23 cellular contexts compared by ENCODE assay signal in genomic region chr5:93575466-93575865, GRCh38. TPM values are rescaled to one million over a fixed set of nuclear protein-coding genes. Genes with fewer than 3 reads are reported as not detected.
DNase-seq lines count a peak whose midpoint lies in the region; ATAC-seq and TF ChIP-seq lines count a peak whose summit lies in the region.
"Had no signal": no experiment of that assay in that cellular context is flagged by ENCODE, and none has a peak within 500 bp of the region (broad histone marks: within the 10 kb centered on the region; RNA-seq: fewer than 3 reads in every experiment).

No MANE protein-coding gene starts in this region.

- no peak overlapping the region for H2BK120ac ChIP-seq in IMR-90 (ENCODE audit: low read depth, low read length)

- H3K4me2 ChIP-seq in IMR-90 (ENCODE audit: low read depth, low read length): peak overlapping the region; percentile 76

- dilution Hi-C loops in IMR-90 (cut with HindIII; ENCODE audit: low sequenced_read_pairs, unreplicated experiment): no loop called here

- H2AFZ ChIP-seq in IMR-90 (replicated peaks; ENCODE audit: low read length, poor library complexity): no peak overlapping the region

- peaks cover 0 to 29% (median 16%) of the 10 kb centered on the region in 5 experiments for H3K9me3 Mint-ChIP-seq in brain
- no peaks in the 10 kb centered on the region for H3K9me3 Mint-ChIP-seq in neural crest cell
- H3K9me3 Mint-ChIP-seq: activated B cell treated with CpG ODN at 0.5 μM for 24 hours; activated naive CD4-positive, alpha-beta T cell treated with anti-CD3 and anti-CD28 coated beads, Interleukin-2, amount 10 ng/mL, durations not matched to agents 7 days and 5 days; CD4-positive, alpha-beta T cell had no signal

- DNase-seq in IMR-90: no peak
- no peak for DNase-seq in neural crest cell (ENCODE audit: low read depth, low spot score)
- no peak for DNase-seq in uterus
- no peak for DNase-seq in NCI-H2227 (lab: John Stamatoyannopoulos, UW; ENCODE audit: unreplicated experiment)
- no peak for DNase-seq in putamen (ENCODE audit: low spot score)
- DNase-seq in NCI-H187 (lab: John Stamatoyannopoulos, UW): no peak
- DNase-seq: activated B cell treated with CpG ODN at 0.5 μM for 24 hours; activated naive CD4-positive, alpha-beta T cell treated with anti-CD3 and anti-CD28 coated beads, Interleukin-2, amount 10 ng/mL, durations not matched to agents 7 days and 5 days; caudate nucleus; CD4-positive, alpha-beta T cell; dermis blood vessel endothelial cell; islet precursor cell; NCI-H1105; NCI-H2029; NCI-H446; PC-3; SHP77 treated with DMSO at 0.1 percent for 48 hours; stimulated activated CD4-positive, alpha-beta T cell treated with anti-CD3 and anti-CD28 coated beads, Interleukin-1b, Interleukin-23, amount 100 ng/mL, for 48 hours had no signal

- no peak overlapping the region for H3K23ac ChIP-seq in IMR-90 (ENCODE audit: low read depth, low read length)

- no peak overlapping the region for H4K5ac ChIP-seq in IMR-90 (ENCODE audit: low read depth, low read length)

- H3K4ac ChIP-seq in IMR-90 (ENCODE audit: low read depth, low read length): no peak overlapping the region

- no peak overlapping the region for H3K18ac ChIP-seq in IMR-90 (ENCODE audit: low read depth, low read length)

- H3K4me1 Mint-ChIP-seq in brain (peaks cover 75% of the 10 kb centered on the region), neural crest cell (peaks cover 76% of the 10 kb centered on the region)

- no peak for ATAC-seq in IMR-90 (ENCODE audit: low read depth)
- ATAC-seq: PC-3 had no signal

- H3K9me1 ChIP-seq in IMR-90 (ENCODE audit: insufficient read depth, low read length): no peaks in the 10 kb centered on the region

- H3K36me3 Mint-ChIP-seq in brain: peaks cover 31% of the 10 kb centered on the region
- peaks cover 6% of the 10 kb centered on the region for H3K36me3 Mint-ChIP-seq in neural crest cell (ENCODE audit: low read depth)
- H3K36me3 Mint-ChIP-seq: activated naive CD4-positive, alpha-beta T cell treated with anti-CD3 and anti-CD28 coated beads, Interleukin-2, amount 10 ng/mL, durations not matched to agents 7 days and 5 days had no signal

- H3K27ac Mint-ChIP-seq in brain (peak overlapping the region in 4 of 5 experiments; percentile 89 to 99 (median 97)), neural crest cell (ENCODE audit: unreplicated experiment) (peak overlapping the region; percentile 14)
- H3K27ac Mint-ChIP-seq: activated B cell treated with CpG ODN at 0.5 μM for 24 hours; activated naive CD4-positive, alpha-beta T cell treated with anti-CD3 and anti-CD28 coated beads, Interleukin-2, amount 10 ng/mL, durations not matched to agents 7 days and 5 days; CD4-positive, alpha-beta T cell had no signal

- no peak overlapping the region for H2BK5ac ChIP-seq in IMR-90 (ENCODE audit: low read depth, low read length, poor library complexity, severe bottlenecking)

- no peaks in the 10 kb centered on the region for H4K20me1 ChIP-seq in IMR-90 (ENCODE audit: insufficient read depth, low read length)

- H4K91ac ChIP-seq in IMR-90 (ENCODE audit: insufficient read depth, low read depth, low read length): no peak overlapping the region

- H3K27me3 ChIP-seq in IMR-90 (ENCODE audit: control insufficient read depth, insufficient read depth, low read length) (no peaks in the 10 kb centered on the region), uterus (no peaks in the 10 kb centered on the region)

- CTCF ChIA-PET in IMR-90 (lab: Yijun Ruan, JAX): no interaction called here

- no peak for TF ChIP-seq RAD21 in IMR-90 (IDR thresholded peaks at IDR 0.05; ENCODE audit: low read length)

- POLR2A ChIA-PET in IMR-90 (lab: Charles Lee; ENCODE audit: unreplicated experiment): no interaction called here

- H3K56ac ChIP-seq in IMR-90 (ENCODE audit: extremely low read depth, insufficient read depth, low read length): no peak overlapping the region

- intact Hi-C loops in IMR-90 (cut with micrococcal nuclease) (loop anchor here (2.0 to 5.0 kb wide), 2 partner anchors 73 to 738 kb away; no protein-coding TSS in a partner anchor), uterus (cut with DNase I; ENCODE audit: low total_unique reads) (loop anchor here (5.0 kb wide), 1 partner anchor 43 kb away; no protein-coding TSS in a partner anchor)

- no peak overlapping the region for H2BK15ac ChIP-seq in IMR-90 (ENCODE audit: low read depth, low read length)

- H3K36me3 ChIP-seq in IMR-90 (ENCODE audit: control insufficient read depth, insufficient read depth, low read length) (peaks cover 17% of the 10 kb centered on the region), uterus (no peaks in the 10 kb centered on the region)

- no peak overlapping the region for H2BK20ac ChIP-seq in IMR-90 (ENCODE audit: low read depth, low read length)

- H3K27ac ChIP-seq in IMR-90 (ENCODE audit: insufficient read depth, low read length): no peak overlapping the region
- peak overlapping the region; percentile 61 to 63 for H3K27ac ChIP-seq in uterus
- H3K27ac ChIP-seq: HL-60, skin epidermis had no signal

- H3K27me3 Mint-ChIP-seq in brain: peaks cover 40% of the 10 kb centered on the region
- H3K27me3 Mint-ChIP-seq in neural crest cell (ENCODE audit: low read depth): peaks cover 21% of the 10 kb centered on the region

- WGBS in IMR-90 (ENCODE audit: extremely low coverage in 2 of 2, insufficient read length in 1 of 2), 2 experiments: no CpG with 5 or more reads among the region's 1 CpG

- TF ChIP-seq CTCF in IMR-90 (conservative IDR thresholded peaks at IDR 0.05; ENCODE audit: low read depth, low read length) (no peak), brain (conservative IDR thresholded peaks at IDR 0.05) (no peak), neural crest cell (conservative IDR thresholded peaks at IDR 0.05) (no peak), uterus (IDR thresholded peaks at IDR 0.05) (no peak)

- H3K9me3 ChIP-seq in IMR-90 (ENCODE audit: control insufficient read depth, insufficient read depth, low read length) (no peaks in the 10 kb centered on the region), uterus (no peaks in the 10 kb centered on the region)

- H4K8ac ChIP-seq in IMR-90 (ENCODE audit: low read depth in 2 of 2, low read length in 2 of 2): no peak overlapping the region

- in situ Hi-C loops in IMR-90 (cut with MboI; ENCODE audit: low sequenced_read_pairs): loop anchor here (10.0 to 25.0 kb wide), 5 partner anchors 491 to 1263 kb away; no protein-coding TSS in a partner anchor

- H2AK5ac ChIP-seq in IMR-90 (ENCODE audit: low read depth, low read length): no peak overlapping the region

- peak overlapping the region; percentile 70 to 83 (median 82) for H3K4me3 Mint-ChIP-seq in brain
- peak overlapping the region; percentile 87 for H3K4me3 Mint-ChIP-seq in neural crest cell
- H3K4me3 Mint-ChIP-seq: activated B cell treated with CpG ODN at 0.5 μM for 24 hours; activated naive CD4-positive, alpha-beta T cell treated with anti-CD3 and anti-CD28 coated beads, Interleukin-2, amount 10 ng/mL, durations not matched to agents 7 days and 5 days; CD4-positive, alpha-beta T cell had no signal

- H3K4me1 ChIP-seq in IMR-90 (ENCODE audit: control insufficient read depth, insufficient read depth, low read length) (peaks cover 16% of the 10 kb centered on the region), uterus (no peaks in the 10 kb centered on the region)

- peaks cover 27 to 64% of the 10 kb centered on the region in 2 experiments for H3K79me1 ChIP-seq in IMR-90 (ENCODE audit: low read depth in 1 of 2, low read length in 2 of 2)

- TF ChIP-seq POLR2A in IMR-90 (IDR thresholded peaks at IDR 0.05; ENCODE audit: low read depth, low read length): no peak
- TF ChIP-seq POLR2A in uterus (IDR thresholded peaks at IDR 0.05): no peak

- no peak overlapping the region; the same call in 1 of the 2 replicates for H3K14ac ChIP-seq in IMR-90 (replicated peaks; ENCODE audit: low read depth, low read length)

- H2AK9ac ChIP-seq in IMR-90 (replicated peaks; ENCODE audit: low read depth, low read length, poor library complexity): no peak overlapping the region

- BruUV-seq in IMR-90 (replicated peaks; lab: Mats Ljungman, UMichigan): no TSS peak

- H3K9ac ChIP-seq in IMR-90 (ENCODE audit: low read depth, low read length): no peak overlapping the region

- H3K4me3 ChIP-seq in IMR-90 (ENCODE audit: insufficient read depth, low read depth, low read length) (no peak overlapping the region), uterus (no peak overlapping the region)
- H3K4me3 ChIP-seq: lung, skin epidermis had no signal

TF ChIP-seq in IMR-90, 13 proteins besides CTCF, POLR2A, EP300 and RAD21 (continues in another document):
- TF ChIP-seq USF2 (IDR thresholded peaks at IDR 0.05; ENCODE audit: low read depth, low read length) (no peak), ELK1 (IDR thresholded peaks at IDR 0.05; ENCODE audit: borderline replicate concordance, low read depth, low read length) (no peak), CEBPB (IDR thresholded peaks at IDR 0.05; ENCODE audit: low read depth, low read length) (no peak)

RNA-seq across cellular contexts. Expression of gene NR2F1-AS1, which starts 5.6 kb away (rescaled TPM):
- total RNA-seq in IMR-90 (2012; rRNA removed) (12.5 and 17.8 TPM in 2 replicates), neural crest cell (52.4 and 53.1 TPM in 2 replicates), uterus (10 to 100 TPM in 3 of 4 donors, 1 to 10 TPM in 1; 4.4 to 46.1 (median 19.9) TPM)
- polyA plus RNA-seq in IMR-90 (2012; rRNA removed) (12.1 and 12.8 TPM in 2 replicates), brain (ENCODE audit: insufficient read depth, low read depth, low replicate concordance) (35.2 TPM)
- polyA plus RNA-seq in IMR-90 (2012; cell fraction: cytosol; rRNA removed): 3.6 and 4.5 TPM in 2 replicates
- 7.6 and 30.6 TPM in 2 replicates for polyA plus RNA-seq in IMR-90 (2012; cell fraction: nucleus; rRNA removed; ENCODE audit: low replicate concordance)
- total RNA-seq: activated B cell treated with CpG ODN at 0.5 μM for 24 hours; CD4-positive, alpha-beta T cell had no signal
- polyA plus RNA-seq: IgD-negative memory B cell had no signal

RNA-seq across cellular contexts. Expression of gene NR2F1, which starts 7.6 kb away (rescaled TPM):
- total RNA-seq in IMR-90 (2012; rRNA removed): 18.1 and 19.0 TPM in 2 replicates
- polyA plus RNA-seq in IMR-90 (2012; rRNA removed): 160 and 175 TPM in 2 replicates
- 80.6 and 211 TPM in 2 replicates for polyA plus RNA-seq in IMR-90 (2012; cell fraction: cytosol; rRNA removed)
- 153 and 546 TPM in 2 replicates for polyA plus RNA-seq in IMR-90 (2012; cell fraction: nucleus; rRNA removed; ENCODE audit: low replicate concordance)
- 356 TPM for polyA plus RNA-seq in brain (ENCODE audit: insufficient read depth, low read depth, low replicate concordance)
- 411 and 426 TPM in 2 replicates for total RNA-seq in neural crest cell
- total RNA-seq in uterus: 10 to 100 TPM; 26.8 to 55.0 (median 40.6) TPM
- total RNA-seq: activated B cell treated with CpG ODN at 0.5 μM for 24 hours; CD4-positive, alpha-beta T cell had no signal
- polyA plus RNA-seq: IgD-negative memory B cell had no signal
